ENCODE assay signal across 15 cellular contexts in genomic region chr3:48747015-48747615, GRCh38. TPM values are rescaled to one million over a fixed set of nuclear protein-coding genes. Genes with fewer than 3 reads are reported as not detected.
DNase-seq lines count a peak whose midpoint lies in the region; ATAC-seq and TF ChIP-seq lines count a peak whose summit lies in the region.
"Had no signal": no experiment of that assay in that cellular context is flagged by ENCODE, and none has a peak within 500 bp of the region (broad histone marks: within the 10 kb centered on the region; RNA-seq: fewer than 3 reads in every experiment).

No MANE protein-coding gene starts in this region.

- H3K4me3 Mint-ChIP-seq in nephron = no peak overlapping the region
- H3K4me3 Mint-ChIP-seq: activated CD4-positive, alpha-beta T cell treated with anti-CD3 and anti-CD28 coated beads, Interleukin-2, amount 10 ng/mL, durations not matched to agents 24 days and 14 days had no signal

- peaks cover 7% of the 10 kb centered on the region for H3F3A ChIP-seq in SK-N-SH (replicated peaks; ENCODE audit: insufficient read depth)

- 32 to 59% (median 39%) methylated on average over 4 of the region's 4 CpGs for WGBS in heart left ventricle, 4 donors
- 94% methylated on average over 4 of the region's 4 CpGs for WGBS in SK-N-SH (ENCODE audit: low lambda C conversion rate)

- H3K36me3 Mint-ChIP-seq in nephron (ENCODE audit: low read depth) = peaks cover 29% of the 10 kb centered on the region

- in situ Hi-C loops in G401 (cut with HindIII; ENCODE audit: low sequenced_read_pairs) = no loop called here

- H3K27me3 Mint-ChIP-seq in nephron (ENCODE audit: low read depth) = no peaks in the 10 kb centered on the region
- H3K27me3 Mint-ChIP-seq: activated CD4-positive, alpha-beta T cell treated with anti-CD3 and anti-CD28 coated beads, Interleukin-2, amount 10 ng/mL, durations not matched to agents 24 days and 14 days had no signal

- no peaks in the 10 kb centered on the region for H3K9me3 Mint-ChIP-seq in nephron
- H3K9me3 Mint-ChIP-seq: activated CD4-positive, alpha-beta T cell treated with anti-CD3 and anti-CD28 coated beads, Interleukin-2, amount 10 ng/mL, durations not matched to agents 24 days and 14 days had no signal

- H3K4me1 ChIP-seq in heart left ventricle (peaks cover 5 to 53% (median 24%) of the 10 kb centered on the region in 12 donors), uterus (no peaks in the 10 kb centered on the region), SK-N-SH (ENCODE audit: control insufficient read depth in 1 of 2, insufficient read depth in 2 of 2, low read depth in 1 of 2, low read length in 1 of 2) (no peaks in the 10 kb centered on the region)

- CTCF ChIA-PET in SK-N-SH (lab: Yijun Ruan, JAX) = interaction anchor here (1.2 to 4.6 kb wide), 2 partner anchors 8 to 17 kb away, joined by 3 to 29 read pairs; no protein-coding TSS in a partner anchor

- H3K9me2 ChIP-seq in SK-N-SH = no peaks in the 10 kb centered on the region

- TF ChIP-seq RAD21 in SK-N-SH (IDR thresholded peaks at IDR 0.05; ENCODE audit: low read length) = no peak

- H3K9me3 ChIP-seq in heart left ventricle (no peaks in the 10 kb centered on the region), uterus (no peaks in the 10 kb centered on the region), SK-N-SH (no peaks in the 10 kb centered on the region)
- H3K9me3 ChIP-seq: adrenal gland, thyroid gland had no signal

- H3K9ac ChIP-seq in SK-N-SH = no peak overlapping the region

- no peak overlapping the region for H3K4me3 ChIP-seq in heart left ventricle
- no peak overlapping the region for H3K4me3 ChIP-seq in uterus
- H3K4me3 ChIP-seq in SK-N-SH (ENCODE audit: low read depth in 2 of 2, low read length in 1 of 2) = no peak overlapping the region
- H3K4me3 ChIP-seq: adrenal gland, thyroid gland had no signal

- H3K79me2 ChIP-seq in SK-N-SH (ENCODE audit: insufficient read depth) = no peaks in the 10 kb centered on the region

- POLR2A ChIA-PET in SK-N-SH (lab: Yijun Ruan, JAX) = no interaction called here

- TF ChIP-seq CTCF in heart left ventricle (IDR thresholded peaks at IDR 0.05) (no peak), nephron (IDR thresholded peaks at IDR 0.05; ENCODE audit: unreplicated experiment in 3 of 3) (no peak), uterus (IDR thresholded peaks at IDR 0.05) (no peak), SK-N-SH (IDR thresholded peaks at IDR 0.05) (no peak)

- TF ChIP-seq POLR2A in heart left ventricle (IDR thresholded peaks at IDR 0.05) (no peak), uterus (IDR thresholded peaks at IDR 0.05) (no peak)

- no peak overlapping the region for H3K4me2 ChIP-seq in SK-N-SH

- H3K36me3 ChIP-seq in heart left ventricle = peaks cover 0 to 52% (median 34%) of the 10 kb centered on the region in 9 donors
- no peaks in the 10 kb centered on the region for H3K36me3 ChIP-seq in uterus
- H3K36me3 ChIP-seq in SK-N-SH (replicated peaks in 1 of 2; ENCODE audit: control insufficient read depth in 1 of 2, insufficient read depth in 2 of 2, low read length in 1 of 2) = peaks cover 16 to 23% of the 10 kb centered on the region in 2 experiments

- H3K27ac ChIP-seq in cingulate gyrus (ENCODE audit: low read depth, low read length) (peak overlapping the region; percentile 99), heart left ventricle (peak overlapping the region; percentile 53 to 93 (median 72)), uterus (peak overlapping the region; percentile 13 to 52), SK-N-SH (ENCODE audit: low read depth in 2 of 2, low read length in 1 of 2) (no peak overlapping the region)

- peak; percentile 28 to 64 (median 50) for ATAC-seq in heart left ventricle

- intact Hi-C loops in heart left ventricle (cut with DNase I) (no loop called here), uterus (cut with DNase I; ENCODE audit: low total_unique reads) (no loop called here)

- H3K4me1 Mint-ChIP-seq in nephron = peaks cover 19% of the 10 kb centered on the region
- H3K4me1 Mint-ChIP-seq: activated CD4-positive, alpha-beta T cell treated with anti-CD3 and anti-CD28 coated beads, Interleukin-2, amount 10 ng/mL, durations not matched to agents 24 days and 14 days had no signal

- H4K20me1 ChIP-seq in SK-N-SH (ENCODE audit: insufficient read depth) = no peaks in the 10 kb centered on the region

- no peak overlapping the region for H2AFZ ChIP-seq in SK-N-SH (ENCODE audit: low read depth)

- H3K27me3 ChIP-seq in heart left ventricle (no peaks in the 10 kb centered on the region), uterus (no peaks in the 10 kb centered on the region), SK-N-SH (ENCODE audit: insufficient read depth) (no peaks in the 10 kb centered on the region)
- H3K27me3 ChIP-seq: adrenal gland, thyroid gland had no signal

- DNase-seq in heart left ventricle = no peak
- DNase-seq in uterus = no peak
- no peak for DNase-seq in SK-N-SH
- DNase-seq in G401 (ENCODE audit: low spot score) = no peak
- no peak for DNase-seq in DMS53 treated with DMSO at 0.1 percent for 48 hours (lab: John Stamatoyannopoulos, UW; ENCODE audit: unreplicated experiment)
- DNase-seq: activated CD4-positive, alpha-beta T cell treated with anti-CD3 and anti-CD28 coated beads, Interleukin-2, amount 10 ng/mL, durations not matched to agents 24 days and 14 days; activated T-cell treated with anti-CD3 and anti-CD28 coated beads, Interleukin-2, amount 50 U/mL, for 1 hour; adrenal gland; EL; HCEC 1CT; NCI-H1694 treated with DMSO at 0.1 percent for 48 hours; stimulated activated CD4-positive, alpha-beta T cell treated with anti-CD3 and anti-CD28 coated beads, Interleukin-15, amount 100 ng/mL, for 24 hours; thyroid gland had no signal

- no peak for TF ChIP-seq EP300 in SK-N-SH (IDR thresholded peaks at IDR 0.05; ENCODE audit: borderline replicate concordance in 1 of 2, low read depth in 1 of 2, low read length in 1 of 2)

- H3K27ac Mint-ChIP-seq in nephron = peak overlapping the region in 2 of 3 experiments; percentile 25 to 75
- H3K27ac Mint-ChIP-seq: activated CD4-positive, alpha-beta T cell treated with anti-CD3 and anti-CD28 coated beads, Interleukin-2, amount 10 ng/mL, durations not matched to agents 24 days and 14 days had no signal

TF ChIP-seq in SK-N-SH, 30 proteins besides CTCF, POLR2A, EP300 and RAD21:
- TF ChIP-seq SMC3 (IDR thresholded peaks at IDR 0.05; ENCODE audit: low read depth, low read length) (no peak), SIN3A (IDR thresholded peaks at IDR 0.05; ENCODE audit: borderline replicate concordance, low read depth, low read length) (no peak), USF1 (IDR thresholded peaks at IDR 0.05; ENCODE audit: borderline replicate concordance, low read depth) (no peak), RFX5 (IDR thresholded peaks at IDR 0.05; ENCODE audit: low read length) (no peak), FOSL2 (IDR thresholded peaks at IDR 0.05; ENCODE audit: borderline replicate concordance, low read depth) (no peak), TCF12 (IDR thresholded peaks at IDR 0.05) (no peak), FOXJ3 (CRISPR knock-in tag; IDR thresholded peaks at IDR 0.05) (no peak), MXI1 (IDR thresholded peaks at IDR 0.05; ENCODE audit: low read depth, low read length) (no peak), NRF1 (IDR thresholded peaks at IDR 0.05; ENCODE audit: low read depth, low read length) (no peak), RXRA (IDR thresholded peaks at IDR 0.05; ENCODE audit: borderline replicate concordance, low read depth) (no peak), GABPA (IDR thresholded peaks at IDR 0.05; ENCODE audit: low read depth) (no peak), MEF2A (IDR thresholded peaks at IDR 0.05; ENCODE audit: borderline replicate concordance, low read depth) (no peak), YY1 (IDR thresholded peaks at IDR 0.05; ENCODE audit: low read depth) (no peak), FOXM1 (IDR thresholded peaks at IDR 0.05; ENCODE audit: low read depth) (no peak)

RNA-seq across cellular contexts. Expression of gene IP6K2, which starts 30.1 kb away (rescaled TPM):
- total RNA-seq in heart left ventricle (10 to 100 TPM; 14.1 to 35.5 (median 25.6) TPM), uterus (10 to 100 TPM; 45.6 to 91.7 (median 78.0) TPM)
- polyA plus RNA-seq in heart left ventricle (10 to 100 TPM; 33.4 to 42.7 TPM), SK-N-SH (2012; rRNA removed) (178 and 219 TPM in 2 replicates)
- polyA plus RNA-seq in SK-N-SH (2012; cell fraction: cytosol; rRNA removed) = 100 and 128 TPM in 2 replicates
- 677 and 702 TPM in 2 replicates for polyA plus RNA-seq in SK-N-SH (2012; cell fraction: nucleus; rRNA removed)
- 105 and 114 TPM in 2 replicates for total RNA-seq in G401 (2014; rRNA removed; shearing (Covaris generic))

Comparison
In these comparisons a context has a peak if more than half of its experiments do, and no peak if none do; other contexts are left out.
1. H3K27ac ChIP-seq: peak in cingulate gyrus (single experiment), heart left ventricle (12 of 12) and uterus (2 of 2); none in SK-N-SH (0 of 2).